2 cellular contexts compared by ENCODE assay signal in the genomic region with DNA sequence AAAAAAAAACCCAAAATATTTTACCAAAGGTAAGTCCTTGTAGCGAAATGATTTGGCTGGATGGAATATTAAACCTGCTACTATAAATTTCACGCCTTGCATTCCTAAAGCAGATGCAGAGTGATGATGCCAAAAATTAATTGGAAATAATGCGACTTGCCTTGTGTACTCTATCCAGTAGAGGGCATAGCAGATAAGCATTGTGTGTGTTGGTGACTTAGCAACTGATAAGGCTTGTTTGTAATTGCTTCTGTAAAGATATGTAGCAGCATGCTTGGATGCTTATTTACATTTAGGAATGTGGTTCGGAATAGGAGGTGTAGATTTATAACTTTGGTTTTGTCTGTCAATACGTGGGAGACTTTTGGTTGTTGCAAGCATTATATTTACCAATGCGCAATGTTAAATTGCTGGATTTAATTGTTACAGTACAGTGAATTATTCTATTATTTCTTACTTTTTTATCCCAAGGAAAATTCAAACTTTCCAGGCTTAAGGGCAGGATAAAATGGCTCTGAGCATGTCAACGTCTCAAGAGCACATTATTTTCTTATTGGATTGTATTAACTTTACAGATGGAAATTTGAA.
TF ChIP-seq lines count a peak whose summit lies in the region.

No MANE protein-coding gene starts in this region.

TF ChIP-seq in K562, 482 proteins besides CTCF, POLR2A, EP300 and RAD21 (continued from another document):
- TF ChIP-seq SMC3 (conservative IDR thresholded peaks at IDR 0.05; ENCODE audit: insufficient read depth, low read depth, low read length) = peak; percentile 56
- no peak for TF ChIP-seq SMARCE1 (IDR thresholded peaks at IDR 0.05)
- TF ChIP-seq EWSR1 (IDR thresholded peaks at IDR 0.05; ENCODE audit: borderline replicate concordance, low read depth, partially characterized antibody) = no peak
- TF ChIP-seq RBM39 (optimal IDR thresholded peaks at IDR 0.05; ENCODE audit: low read depth, low read length) = no peak
- 0 out of 2 replicates have a peak, but pooled peaks have one; percentile 4 for TF ChIP-seq C11orf30 (IDR thresholded peaks at IDR 0.05; ENCODE audit: low read depth)
- TF ChIP-seq PHF8 (IDR thresholded peaks at IDR 0.05; ENCODE audit: borderline replicate concordance, low read length) = no peak
- no peak for TF ChIP-seq SIN3A (IDR thresholded peaks at IDR 0.05; ENCODE audit: borderline replicate concordance in 2 of 2, control insufficient read depth in 1 of 2, low read depth in 2 of 2, low read length in 2 of 2)
- TF ChIP-seq, protein P1, sequence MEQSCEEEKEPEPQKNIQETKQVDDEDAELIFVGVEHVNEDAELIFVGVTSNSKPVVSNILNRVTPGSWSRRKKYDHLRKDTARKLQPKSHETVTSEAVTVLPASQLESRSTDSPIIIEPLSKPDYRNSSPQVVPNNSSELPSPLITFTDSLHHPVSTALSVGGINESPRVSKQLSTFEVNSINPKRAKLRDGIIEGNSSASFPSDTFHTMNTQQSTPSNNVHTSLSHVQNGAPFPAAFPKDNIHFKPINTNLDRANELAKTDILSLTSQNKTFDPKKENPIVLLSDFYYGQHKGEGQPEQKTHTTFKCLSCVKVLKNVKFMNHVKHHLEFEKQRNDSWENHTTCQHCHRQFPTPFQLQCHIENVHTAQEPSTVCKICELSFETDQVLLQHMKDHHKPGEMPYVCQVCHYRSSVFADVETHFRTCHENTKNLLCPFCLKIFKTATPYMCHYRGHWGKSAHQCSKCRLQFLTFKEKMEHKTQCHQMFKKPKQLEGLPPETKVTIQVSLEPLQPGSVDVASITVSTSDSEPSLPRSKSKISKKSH (CRISPR knock-in tag; IDR thresholded peaks at IDR 0.05) = no peak
- 0 out of 2 replicates have a peak, but pooled peaks have one; percentile 29 for TF ChIP-seq CTBP1 (IDR thresholded peaks at IDR 0.05; ENCODE audit: borderline replicate concordance)
- no peak for TF ChIP-seq ZZZ3 (IDR thresholded peaks at IDR 0.05)
- TF ChIP-seq JUND (IDR thresholded peaks at IDR 0.05; ENCODE audit: borderline replicate concordance, low read depth, low read length) = 0 out of 2 replicates have a peak, but pooled peaks have one; percentile 9
- no peak; the same call in 2 of the 3 replicates for TF ChIP-seq JUND (tag; IDR thresholded peaks at IDR 0.05; ENCODE audit: borderline replicate concordance, low read depth, low read length)
- TF ChIP-seq NFE2 (IDR thresholded peaks at IDR 0.05; ENCODE audit: low read depth) = peak; percentile 73
- TF ChIP-seq NFIX (CRISPR knock-in tag; IDR thresholded peaks at IDR 0.05; ENCODE audit: low read depth) = no peak
- TF ChIP-seq MCM7 (IDR thresholded peaks at IDR 0.05) = no peak
- TF ChIP-seq, protein P2, sequence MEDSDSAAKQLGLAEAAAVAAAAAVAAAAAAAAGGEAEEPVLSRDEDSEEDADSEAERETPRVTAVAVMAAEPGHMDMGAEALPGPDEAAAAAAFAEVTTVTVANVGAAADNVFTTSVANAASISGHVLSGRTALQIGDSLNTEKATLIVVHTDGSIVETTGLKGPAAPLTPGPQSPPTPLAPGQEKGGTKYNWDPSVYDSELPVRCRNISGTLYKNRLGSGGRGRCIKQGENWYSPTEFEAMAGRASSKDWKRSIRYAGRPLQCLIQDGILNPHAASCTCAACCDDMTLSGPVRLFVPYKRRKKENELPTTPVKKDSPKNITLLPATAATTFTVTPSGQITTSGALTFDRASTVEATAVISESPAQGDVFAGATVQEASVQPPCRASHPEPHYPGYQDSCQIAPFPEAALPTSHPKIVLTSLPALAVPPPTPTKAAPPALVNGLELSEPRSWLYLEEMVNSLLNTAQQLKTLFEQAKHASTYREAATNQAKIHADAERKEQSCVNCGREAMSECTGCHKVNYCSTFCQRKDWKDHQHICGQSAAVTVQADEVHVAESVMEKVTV (CRISPR knock-in tag; IDR thresholded peaks at IDR 0.05) = peak; percentile 56; the same call in 1 of the 2 replicates
- no peak for TF ChIP-seq SMAD3 (CRISPR knock-in tag; conservative IDR thresholded peaks at IDR 0.05)
- TF ChIP-seq GATAD2A (IDR thresholded peaks at IDR 0.05) = no peak
- no peak for TF ChIP-seq SNRNP70 (optimal IDR thresholded peaks at IDR 0.05; ENCODE audit: low read depth, low read length)
TF ChIP-seq in K562: peak in this region for 16.

TF ChIP-seq in HepG2, 621 proteins besides CTCF, POLR2A, EP300 and RAD21 (continued from another document and continues in another):
- TF ChIP-seq, protein P3, sequence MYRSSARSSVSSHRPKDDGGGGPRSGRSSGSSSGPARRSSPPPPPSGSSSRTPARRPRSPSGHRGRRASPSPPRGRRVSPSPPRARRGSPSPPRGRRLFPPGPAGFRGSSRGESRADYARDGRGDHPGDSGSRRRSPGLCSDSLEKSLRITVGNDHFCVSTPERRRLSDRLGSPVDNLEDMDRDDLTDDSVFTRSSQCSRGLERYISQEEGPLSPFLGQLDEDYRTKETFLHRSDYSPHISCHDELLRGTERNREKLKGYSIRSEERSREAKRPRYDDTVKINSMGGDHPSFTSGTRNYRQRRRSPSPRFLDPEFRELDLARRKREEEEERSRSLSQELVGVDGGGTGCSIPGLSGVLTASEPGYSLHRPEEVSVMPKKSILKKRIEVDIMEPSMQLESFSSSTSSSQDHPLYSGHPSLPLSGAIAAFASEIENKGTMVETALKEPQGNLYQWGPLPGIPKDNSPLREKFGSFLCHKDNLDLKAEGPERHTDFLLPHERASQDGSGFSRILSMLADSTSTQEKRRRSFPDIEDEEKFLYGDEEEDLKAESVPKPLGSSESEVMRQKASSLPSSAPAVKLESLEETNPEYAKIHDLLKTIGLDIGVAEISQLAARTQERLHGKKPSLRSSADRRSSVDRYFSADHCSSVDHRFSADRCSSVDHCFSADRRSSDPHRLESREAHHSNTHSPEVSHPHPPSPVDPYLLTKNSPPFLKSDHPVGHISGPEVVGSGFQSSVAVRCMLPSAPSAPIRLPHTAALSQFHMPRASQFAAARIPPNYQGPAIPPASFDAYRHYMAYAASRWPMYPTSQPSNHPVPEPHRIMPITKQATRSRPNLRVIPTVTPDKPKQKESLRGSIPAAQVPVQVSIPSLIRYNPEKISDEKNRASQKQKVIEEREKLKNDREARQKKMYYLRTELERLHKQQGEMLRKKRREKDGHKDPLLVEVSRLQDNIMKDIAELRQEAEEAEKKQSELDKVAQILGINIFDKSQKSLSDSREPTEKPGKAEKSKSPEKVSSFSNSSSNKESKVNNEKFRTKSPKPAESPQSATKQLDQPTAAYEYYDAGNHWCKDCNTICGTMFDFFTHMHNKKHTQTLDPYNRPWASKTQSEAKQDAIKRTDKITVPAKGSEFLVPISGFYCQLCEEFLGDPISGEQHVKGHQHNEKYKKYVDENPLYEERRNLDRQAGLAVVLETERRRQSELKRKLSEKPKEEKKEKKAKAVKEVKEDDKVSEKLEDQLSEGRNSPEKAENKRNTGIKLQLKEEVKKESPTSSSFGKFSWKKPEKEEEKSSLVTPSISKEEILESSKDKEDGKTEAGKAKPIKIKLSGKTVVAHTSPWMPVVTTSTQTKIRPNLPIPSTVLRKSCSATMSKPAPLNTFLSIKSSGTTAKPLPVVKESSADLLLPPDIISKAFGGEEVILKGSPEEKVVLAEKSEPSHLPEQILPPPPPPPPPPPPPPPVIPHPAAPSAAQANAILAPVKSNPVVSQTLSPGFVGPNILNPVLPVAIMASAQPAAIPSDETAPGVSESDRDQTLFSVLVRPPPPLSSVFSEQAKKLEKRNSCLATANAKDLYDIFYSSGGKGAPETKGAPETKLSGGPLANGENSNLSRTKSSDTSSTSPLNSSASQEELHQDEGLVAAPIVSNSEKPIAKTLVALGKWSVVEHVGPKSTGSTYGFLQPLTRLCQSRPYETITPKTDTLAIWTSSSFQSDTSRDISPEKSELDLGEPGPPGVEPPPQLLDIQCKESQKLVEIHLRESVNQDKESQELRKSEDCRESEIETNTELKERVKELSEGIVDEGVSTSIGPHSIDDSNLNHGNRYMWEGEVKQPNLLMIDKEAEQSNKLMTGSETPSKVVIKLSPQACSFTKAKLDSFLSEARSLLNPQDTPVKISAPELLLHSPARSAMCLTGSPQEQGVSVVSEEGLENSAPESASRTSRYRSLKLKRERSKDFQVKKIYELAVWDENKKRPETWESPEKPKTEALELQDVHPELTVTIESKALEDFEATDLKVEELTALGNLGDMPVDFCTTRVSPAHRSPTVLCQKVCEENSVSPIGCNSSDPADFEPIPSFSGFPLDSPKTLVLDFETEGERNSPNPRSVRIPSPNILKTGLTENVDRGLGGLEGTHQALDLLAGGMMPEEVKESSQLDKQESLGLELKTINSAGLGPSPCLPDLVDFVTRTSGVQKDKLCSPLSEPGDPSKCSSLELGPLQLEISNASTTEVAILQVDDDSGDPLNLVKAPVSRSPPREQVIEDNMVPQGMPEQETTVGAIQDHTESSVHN (CRISPR knock-in tag; IDR thresholded peaks at IDR 0.05) = no peak
- TF ChIP-seq, protein P4, sequence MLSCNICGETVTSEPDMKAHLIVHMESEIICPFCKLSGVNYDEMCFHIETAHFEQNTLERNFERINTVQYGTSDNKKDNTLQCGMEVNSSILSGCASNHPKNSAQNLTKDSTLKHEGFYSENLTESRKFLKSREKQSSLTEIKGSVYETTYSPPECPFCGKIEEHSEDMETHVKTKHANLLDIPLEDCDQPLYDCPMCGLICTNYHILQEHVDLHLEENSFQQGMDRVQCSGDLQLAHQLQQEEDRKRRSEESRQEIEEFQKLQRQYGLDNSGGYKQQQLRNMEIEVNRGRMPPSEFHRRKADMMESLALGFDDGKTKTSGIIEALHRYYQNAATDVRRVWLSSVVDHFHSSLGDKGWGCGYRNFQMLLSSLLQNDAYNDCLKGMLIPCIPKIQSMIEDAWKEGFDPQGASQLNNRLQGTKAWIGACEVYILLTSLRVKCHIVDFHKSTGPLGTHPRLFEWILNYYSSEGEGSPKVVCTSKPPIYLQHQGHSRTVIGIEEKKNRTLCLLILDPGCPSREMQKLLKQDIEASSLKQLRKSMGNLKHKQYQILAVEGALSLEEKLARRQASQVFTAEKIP (CRISPR knock-in tag; IDR thresholded peaks at IDR 0.05; ENCODE audit: borderline replicate concordance) = no peak
- TF ChIP-seq GATAD1 (CRISPR knock-in tag; IDR thresholded peaks at IDR 0.05) = no peak
- no peak for TF ChIP-seq ZNF644 (CRISPR knock-in tag; IDR thresholded peaks at IDR 0.05; ENCODE audit: low read depth)
- TF ChIP-seq NFE2 (CRISPR knock-in tag; IDR thresholded peaks at IDR 0.05) = 0 out of 2 replicates have a peak, but pooled peaks have one; percentile 39
- no peak for TF ChIP-seq ZNF790 (CRISPR knock-in tag; IDR thresholded peaks at IDR 0.05; ENCODE audit: borderline replicate concordance)
- TF ChIP-seq, protein P5, sequence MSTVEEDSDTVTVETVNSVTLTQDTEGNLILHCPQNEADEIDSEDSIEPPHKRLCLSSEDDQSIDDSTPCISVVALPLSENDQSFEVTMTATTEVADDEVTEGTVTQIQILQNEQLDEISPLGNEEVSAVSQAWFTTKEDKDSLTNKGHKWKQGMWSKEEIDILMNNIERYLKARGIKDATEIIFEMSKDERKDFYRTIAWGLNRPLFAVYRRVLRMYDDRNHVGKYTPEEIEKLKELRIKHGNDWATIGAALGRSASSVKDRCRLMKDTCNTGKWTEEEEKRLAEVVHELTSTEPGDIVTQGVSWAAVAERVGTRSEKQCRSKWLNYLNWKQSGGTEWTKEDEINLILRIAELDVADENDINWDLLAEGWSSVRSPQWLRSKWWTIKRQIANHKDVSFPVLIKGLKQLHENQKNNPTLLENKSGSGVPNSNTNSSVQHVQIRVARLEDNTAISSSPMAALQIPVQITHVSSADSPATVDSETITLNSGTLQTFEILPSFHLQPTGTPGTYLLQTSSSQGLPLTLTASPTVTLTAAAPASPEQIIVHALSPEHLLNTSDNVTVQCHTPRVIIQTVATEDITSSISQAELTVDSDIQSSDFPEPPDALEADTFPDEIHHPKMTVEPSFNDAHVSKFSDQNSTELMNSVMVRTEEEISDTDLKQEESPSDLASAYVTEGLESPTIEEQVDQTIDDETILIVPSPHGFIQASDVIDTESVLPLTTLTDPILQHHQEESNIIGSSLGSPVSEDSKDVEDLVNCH (CRISPR knock-in tag; IDR thresholded peaks at IDR 0.05) = no peak
- no peak for TF ChIP-seq ZNF235 (CRISPR knock-in tag; IDR thresholded peaks at IDR 0.05; ENCODE audit: borderline replicate concordance)
- no peak for TF ChIP-seq ZNF652 (CRISPR knock-in tag; IDR thresholded peaks at IDR 0.05; ENCODE audit: borderline replicate concordance, low read depth)
- TF ChIP-seq ZNF83 (CRISPR knock-in tag; IDR thresholded peaks at IDR 0.05; ENCODE audit: borderline replicate concordance) = no peak
- TF ChIP-seq ZNF550 (CRISPR knock-in tag; IDR thresholded peaks at IDR 0.05; ENCODE audit: borderline replicate concordance) = no peak
- TF ChIP-seq RBM39 (IDR thresholded peaks at IDR 0.05; ENCODE audit: low read depth, low read length, poor library complexity, severe bottlenecking) = no peak
- TF ChIP-seq ARNT (IDR thresholded peaks at IDR 0.05) = no peak
- TF ChIP-seq, protein P6, sequence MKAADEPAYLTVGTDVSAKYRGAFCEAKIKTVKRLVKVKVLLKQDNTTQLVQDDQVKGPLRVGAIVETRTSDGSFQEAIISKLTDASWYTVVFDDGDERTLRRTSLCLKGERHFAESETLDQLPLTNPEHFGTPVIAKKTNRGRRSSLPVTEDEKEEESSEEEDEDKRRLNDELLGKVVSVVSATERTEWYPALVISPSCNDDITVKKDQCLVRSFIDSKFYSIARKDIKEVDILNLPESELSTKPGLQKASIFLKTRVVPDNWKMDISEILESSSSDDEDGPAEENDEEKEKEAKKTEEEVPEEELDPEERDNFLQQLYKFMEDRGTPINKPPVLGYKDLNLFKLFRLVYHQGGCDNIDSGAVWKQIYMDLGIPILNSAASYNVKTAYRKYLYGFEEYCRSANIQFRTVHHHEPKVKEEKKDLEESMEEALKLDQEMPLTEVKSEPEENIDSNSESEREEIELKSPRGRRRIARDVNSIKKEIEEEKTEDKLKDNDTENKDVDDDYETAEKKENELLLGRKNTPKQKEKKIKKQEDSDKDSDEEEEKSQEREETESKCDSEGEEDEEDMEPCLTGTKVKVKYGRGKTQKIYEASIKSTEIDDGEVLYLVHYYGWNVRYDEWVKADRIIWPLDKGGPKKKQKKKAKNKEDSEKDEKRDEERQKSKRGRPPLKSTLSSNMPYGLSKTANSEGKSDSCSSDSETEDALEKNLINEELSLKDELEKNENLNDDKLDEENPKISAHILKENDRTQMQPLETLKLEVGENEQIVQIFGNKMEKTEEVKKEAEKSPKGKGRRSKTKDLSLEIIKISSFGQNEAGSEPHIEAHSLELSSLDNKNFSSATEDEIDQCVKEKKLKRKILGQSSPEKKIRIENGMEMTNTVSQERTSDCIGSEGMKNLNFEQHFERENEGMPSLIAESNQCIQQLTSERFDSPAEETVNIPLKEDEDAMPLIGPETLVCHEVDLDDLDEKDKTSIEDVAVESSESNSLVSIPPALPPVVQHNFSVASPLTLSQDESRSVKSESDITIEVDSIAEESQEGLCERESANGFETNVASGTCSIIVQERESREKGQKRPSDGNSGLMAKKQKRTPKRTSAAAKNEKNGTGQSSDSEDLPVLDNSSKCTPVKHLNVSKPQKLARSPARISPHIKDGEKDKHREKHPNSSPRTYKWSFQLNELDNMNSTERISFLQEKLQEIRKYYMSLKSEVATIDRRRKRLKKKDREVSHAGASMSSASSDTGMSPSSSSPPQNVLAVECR (CRISPR knock-in tag; IDR thresholded peaks at IDR 0.05; ENCODE audit: borderline replicate concordance) = no peak
- no peak for TF ChIP-seq ZNF775 (CRISPR knock-in tag; IDR thresholded peaks at IDR 0.05; ENCODE audit: borderline replicate concordance)
- TF ChIP-seq, protein P7, sequence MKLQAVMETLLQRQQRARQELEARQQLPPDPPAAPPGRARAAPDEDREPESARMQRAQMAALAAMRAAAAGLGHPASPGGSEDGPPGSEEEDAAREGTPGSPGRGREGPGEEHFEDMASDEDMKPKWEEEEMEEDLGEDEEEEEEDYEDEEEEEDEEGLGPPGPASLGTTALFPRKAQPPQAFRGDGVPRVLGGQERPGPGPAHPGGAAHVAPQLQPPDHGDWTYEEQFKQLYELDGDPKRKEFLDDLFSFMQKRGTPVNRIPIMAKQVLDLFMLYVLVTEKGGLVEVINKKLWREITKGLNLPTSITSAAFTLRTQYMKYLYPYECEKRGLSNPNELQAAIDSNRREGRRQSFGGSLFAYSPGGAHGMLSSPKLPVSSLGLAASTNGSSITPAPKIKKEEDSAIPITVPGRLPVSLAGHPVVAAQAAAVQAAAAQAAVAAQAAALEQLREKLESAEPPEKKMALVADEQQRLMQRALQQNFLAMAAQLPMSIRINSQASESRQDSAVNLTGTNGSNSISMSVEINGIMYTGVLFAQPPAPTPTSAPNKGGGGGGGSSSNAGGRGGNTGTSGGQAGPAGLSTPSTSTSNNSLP (IDR thresholded peaks at IDR 0.05; ENCODE audit: low read depth, low read length) = peak; percentile 83
